Comparison of ENCODE assay signal across 8 cellular contexts in genomic region chr18:74147779-74148542, GRCh38. TPM values are rescaled to one million over a fixed set of nuclear protein-coding genes. Genes with fewer than 3 reads are reported as not detected.
A peak's percentile ranks its signal among the peaks of the same experiment; 100 is the strongest.
DNase-seq lines count a peak whose midpoint lies in the region; ATAC-seq and TF ChIP-seq lines count a peak whose summit lies in the region.

FBXO15 (minus strand) TSS chr18:74147834; CDS start chr18:74147785, 49 bp downstream.
TIMM21 (plus strand) TSS chr18:74148523; CDS start chr18:74148809, 286 bp downstream.

- peak; percentile 93 for DNase-seq in GM10248 (ENCODE audit: extremely low spot score)
- DNase-seq in NCI-H1092 (lab: John Stamatoyannopoulos, UW) = peak; percentile 99
- peak; percentile 95 for DNase-seq in SK-N-SH
- peak; percentile 91 to 96 for DNase-seq in activated naive CD4-positive, alpha-beta T cell treated with anti-CD3 and anti-CD28 coated beads, Interleukin-2, amount 50 U/mL, for 72 hours (ENCODE audit: low spot score in 2 of 2)
- DNase-seq in globus pallidus (ENCODE audit: low spot score) = peak; percentile 95
- peak; percentile 89 for DNase-seq in non-pigmented ciliary epithelial cell (ENCODE audit: low read depth)
- DNase-seq in superior temporal gyrus (ENCODE audit: extremely low spot score) = peak; percentile 97

- peak within 1 kb of the TSS; percentile 96 for H3K4me2 ChIP-seq in SK-N-SH

- peak within 1 kb of the TSS; percentile 91 to 99 for H3K27ac ChIP-seq in SK-N-SH (ENCODE audit: low read depth in 2 of 2, low read length in 1 of 2)

- H2AFZ ChIP-seq in SK-N-SH (ENCODE audit: low read depth) = peak within 1 kb of the TSS; percentile 100

- TF ChIP-seq EP300 in SK-N-SH (IDR thresholded peaks at IDR 0.05; ENCODE audit: borderline replicate concordance in 1 of 2, low read depth in 1 of 2, low read length in 1 of 2) = peak in 1 of 2 experiments; percentile 45; a peak in 2 of 4 replicates

- no peaks in the 10 kb centered on the region for H3K9me3 ChIP-seq in SK-N-SH

- POLR2A ChIA-PET in GM10248 (lab: Yijun Ruan, JAX) = no interaction called here
- POLR2A ChIA-PET in SK-N-SH (lab: Yijun Ruan, JAX) = no interaction called here

- H3K36me3 ChIP-seq in SK-N-SH (replicated peaks in 1 of 2; ENCODE audit: control insufficient read depth in 1 of 2, insufficient read depth in 2 of 2, low read length in 1 of 2) = peaks cover 0 to 13% of the 10 kb centered on the region in 2 experiments

- ATAC-seq in HG02610 (IDR thresholded peaks at IDR 0.05; ENCODE audit: unreplicated experiment) = peak; percentile 93
- peak; percentile 89 to 92 for ATAC-seq in activated naive CD4-positive, alpha-beta T cell treated with anti-CD3 and anti-CD28 coated beads, Interleukin-2, amount 50 U/mL, for 72 hours

- peaks cover 12 to 16% of the 10 kb centered on the region in 2 experiments; a peak in 3 of 4 replicates for H3K4me1 ChIP-seq in SK-N-SH (ENCODE audit: control insufficient read depth in 1 of 2, insufficient read depth in 2 of 2, low read depth in 1 of 2, low read length in 1 of 2)

- peaks cover 41% of the 10 kb centered on the region for H3K79me2 ChIP-seq in SK-N-SH (ENCODE audit: insufficient read depth)

- H3K27ac Mint-ChIP-seq in activated naive CD4-positive, alpha-beta T cell treated with anti-CD3 and anti-CD28 coated beads, Interleukin-2, amount 50 U/mL, for 72 hours = peak within 1 kb of the TSS; percentile 99

- peaks cover 7% of the 10 kb centered on the region for H3F3A ChIP-seq in SK-N-SH (replicated peaks; ENCODE audit: insufficient read depth)

- no peaks in the 10 kb centered on the region for H3K9me2 ChIP-seq in SK-N-SH

- TF ChIP-seq CTCF in GM10248 (IDR thresholded peaks at IDR 0.05; ENCODE audit: control extremely low read depth, extremely low read depth, low read depth, missing control alignments) = no peak
- TF ChIP-seq CTCF in SK-N-SH (IDR thresholded peaks at IDR 0.05) = no peak

- CTCF ChIA-PET in GM10248 (lab: Yijun Ruan, JAX) (no interaction called here), SK-N-SH (lab: Yijun Ruan, JAX) (no interaction called here)

- no peaks in the 10 kb centered on the region for H3K9me3 Mint-ChIP-seq in activated naive CD4-positive, alpha-beta T cell treated with anti-CD3 and anti-CD28 coated beads, Interleukin-2, amount 50 U/mL, for 72 hours

- peak within 1 kb of the TSS; percentile 87 to 97 for H3K4me3 ChIP-seq in SK-N-SH (ENCODE audit: low read depth in 2 of 2, low read length in 1 of 2)

- no peak for TF ChIP-seq RAD21 in SK-N-SH (IDR thresholded peaks at IDR 0.05; ENCODE audit: low read length)

- H3K36me3 Mint-ChIP-seq in activated naive CD4-positive, alpha-beta T cell treated with anti-CD3 and anti-CD28 coated beads, Interleukin-2, amount 50 U/mL, for 72 hours = peaks cover 32 to 38% of the 10 kb centered on the region in 2 donors

- peak within 1 kb of the TSS; percentile 85 for H3K9ac ChIP-seq in SK-N-SH

- no peaks in the 10 kb centered on the region for H3K27me3 ChIP-seq in SK-N-SH (ENCODE audit: insufficient read depth)

- no peaks in the 10 kb centered on the region for H4K20me1 ChIP-seq in SK-N-SH (ENCODE audit: insufficient read depth)

- under 1% methylated on average over 33 of the region's 58 CpGs for WGBS in SK-N-SH (ENCODE audit: low lambda C conversion rate)

TF ChIP-seq in SK-N-SH, 30 proteins besides CTCF, POLR2A, EP300 and RAD21:
- TF ChIP-seq CHD2 (IDR thresholded peaks at IDR 0.05; ENCODE audit: low read length, partially characterized antibody) = peak; percentile 90
- TF ChIP-seq GABPA (IDR thresholded peaks at IDR 0.05; ENCODE audit: low read depth) = peak; percentile 39
- TF ChIP-seq YY1 (IDR thresholded peaks at IDR 0.05; ENCODE audit: low read depth) = peak; percentile 93
- TF ChIP-seq RCOR1 (IDR thresholded peaks at IDR 0.05; ENCODE audit: low read length) = no peak
- TF ChIP-seq RXRA (IDR thresholded peaks at IDR 0.05; ENCODE audit: borderline replicate concordance, low read depth) = no peak
- no peak for TF ChIP-seq EZH2phosphoT487 (IDR thresholded peaks at IDR 0.05; ENCODE audit: borderline replicate concordance, low read depth)
- peak; percentile 72 for TF ChIP-seq NFIC (IDR thresholded peaks at IDR 0.05; ENCODE audit: borderline replicate concordance)
- TF ChIP-seq SIN3A (IDR thresholded peaks at IDR 0.05; ENCODE audit: borderline replicate concordance, low read depth, low read length) = peak; percentile 83; the same call in 1 of the 2 replicates
- TF ChIP-seq TCF12 (IDR thresholded peaks at IDR 0.05) = peak; percentile 23; the same call in 1 of the 2 replicates
- no peak for TF ChIP-seq RFX5 (IDR thresholded peaks at IDR 0.05; ENCODE audit: low read length)
- peak; percentile 95 for TF ChIP-seq NRF1 (IDR thresholded peaks at IDR 0.05; ENCODE audit: low read depth, low read length)
- no peak for TF ChIP-seq JUND (IDR thresholded peaks at IDR 0.05)
- peak; percentile 71 for TF ChIP-seq POLR2AphosphoS5 (IDR thresholded peaks at IDR 0.05; ENCODE audit: low read depth, low read length)
- peak; percentile 91 for TF ChIP-seq MAX (IDR thresholded peaks at IDR 0.05; ENCODE audit: low read depth)
- TF ChIP-seq FOXM1 (IDR thresholded peaks at IDR 0.05; ENCODE audit: low read depth) = no peak
- TF ChIP-seq FOXJ3 (CRISPR knock-in tag; IDR thresholded peaks at IDR 0.05) = no peak
- peak; percentile 95 for TF ChIP-seq MXI1 (IDR thresholded peaks at IDR 0.05; ENCODE audit: low read depth, low read length)
- no peak for TF ChIP-seq USF2 (IDR thresholded peaks at IDR 0.05; ENCODE audit: borderline replicate concordance, low read depth, low read length)
- peak; percentile 55 for TF ChIP-seq ELF1 (IDR thresholded peaks at IDR 0.05)

RNA-seq across cellular contexts. Expression of gene FBXO15, which starts in this region (rescaled TPM):
- polyA plus RNA-seq in SK-N-SH (2012; rRNA removed) = 0.62 and 0.70 TPM in 2 replicates
- polyA plus RNA-seq in SK-N-SH (2012; cell fraction: cytosol; rRNA removed) = 0.40 and 0.54 TPM in 2 replicates
- 1.9 and 2.1 TPM in 2 replicates for polyA plus RNA-seq in SK-N-SH (2012; cell fraction: nucleus; rRNA removed)
- total RNA-seq in activated naive CD4-positive, alpha-beta T cell treated with anti-CD3 and anti-CD28 coated beads, Interleukin-2, amount 50 U/mL, for 72 hours = 1 to 10 TPM; 1.2 to 4.8 TPM

RNA-seq across cellular contexts. Expression of gene TIMM21, which starts in this region (rescaled TPM):
- polyA plus RNA-seq in SK-N-SH (2012; rRNA removed) = 27.6 and 41.1 TPM in 2 replicates
- 39.1 and 39.6 TPM in 2 replicates for polyA plus RNA-seq in SK-N-SH (2012; cell fraction: cytosol; rRNA removed)
- polyA plus RNA-seq in SK-N-SH (2012; cell fraction: nucleus; rRNA removed) = 17.8 and 38.1 TPM in 2 replicates
- total RNA-seq in activated naive CD4-positive, alpha-beta T cell treated with anti-CD3 and anti-CD28 coated beads, Interleukin-2, amount 50 U/mL, for 72 hours = 10 to 100 TPM; 61.0 TPM

Comparison
In these comparisons a context has a peak if more than half of its experiments do, and no peak if none do; other contexts are left out.
1. Peak in every context shown above with its lines: DNase-seq, ATAC-seq, H3K4me3 ChIP-seq and H3K27ac ChIP-seq.